Comparison of ENCODE assay signal across 17 cellular contexts in genomic region chr15:31517711-31518110, GRCh38.
DNase-seq lines count a peak whose midpoint lies in the region; ATAC-seq and TF ChIP-seq lines count a peak whose summit lies in the region.
"Had no signal": no experiment of that assay in that cellular context is flagged by ENCODE, and none has a peak within 500 bp of the region (broad histone marks: within the 10 kb centered on the region; RNA-seq: fewer than 3 reads in every experiment).

No MANE protein-coding gene starts in this region.

- H3K4me3 ChIP-seq in right atrium auricular region (no peak overlapping the region), right cardiac atrium (ENCODE audit: low read length) (no peak overlapping the region)
- H3K4me3 ChIP-seq: GM23338 had no signal

- DNase-seq in right atrium auricular region (ENCODE audit: low spot score): peak; percentile 36
- DNase-seq in right cardiac atrium: no peak
- DNase-seq in chondrocyte (ENCODE audit: low spot score): peak; percentile 69
- DNase-seq in osteocyte (ENCODE audit: extremely low spot score, unreplicated experiment): peak; percentile 51
- DNase-seq in natural killer cell treated with Interleukin-12 subunit alpha and Interleukin-12 subunit beta and Interleukin-15 and Interleukin-18, amount 100 ng/mL, for 72 hours (ENCODE audit: low spot score): no peak
- DNase-seq: ACHN; AML-193; Caco-2; CD4-positive, alpha-beta T cell; DMS153; DMS79; GDM1; HCEC 1CT; IMR-90 had no signal

- H3K9me3 ChIP-seq in right atrium auricular region (no peaks in the 10 kb centered on the region), right cardiac atrium (ENCODE audit: control insufficient read depth, low read length) (no peaks in the 10 kb centered on the region)
- H3K9me3 ChIP-seq: Caco-2 had no signal

- intact Hi-C loops in right cardiac atrium (cut with DNase I): no loop called here

- H3K27ac ChIP-seq in right atrium auricular region: no peak overlapping the region
- H3K27ac ChIP-seq in right cardiac atrium (ENCODE audit: low read length): no peak overlapping the region
- H3K27ac ChIP-seq: C4-2B had no signal

- H3K36me3 Mint-ChIP-seq in chondrocyte (ENCODE audit: low read depth): no peaks in the 10 kb centered on the region
- no peaks in the 10 kb centered on the region for H3K36me3 Mint-ChIP-seq in osteocyte (ENCODE audit: unreplicated experiment)
- no peaks in the 10 kb centered on the region for H3K36me3 Mint-ChIP-seq in natural killer cell treated with Interleukin-12 subunit alpha and Interleukin-12 subunit beta and Interleukin-15 and Interleukin-18, amount 100 ng/mL, for 72 hours

- H3K4me1 ChIP-seq in right atrium auricular region: no peaks in the 10 kb centered on the region
- no peaks in the 10 kb centered on the region for H3K4me1 ChIP-seq in right cardiac atrium (ENCODE audit: control insufficient read depth, insufficient read depth, low read length)
- H3K4me1 ChIP-seq: Caco-2 had no signal

- ATAC-seq in right cardiac atrium: no peak
- no peak for ATAC-seq in natural killer cell treated with Interleukin-12 subunit alpha and Interleukin-12 subunit beta and Interleukin-15 and Interleukin-18, amount 100 ng/mL, for 72 hours
- ATAC-seq in HG02610 (IDR thresholded peaks at IDR 0.05; ENCODE audit: unreplicated experiment): no peak
- ATAC-seq: GM23338 had no signal

- TF ChIP-seq CTCF in right atrium auricular region (IDR thresholded peaks at IDR 0.05) (no peak), chondrocyte (IDR thresholded peaks at IDR 0.05) (no peak), osteocyte (IDR thresholded peaks at IDR 0.05) (no peak)

- no peaks in the 10 kb centered on the region for H3K36me3 ChIP-seq in right atrium auricular region

- no peaks in the 10 kb centered on the region for H3K27me3 ChIP-seq in right atrium auricular region
- H3K27me3 ChIP-seq in right cardiac atrium (ENCODE audit: control insufficient read depth, insufficient read depth): no peaks in the 10 kb centered on the region

- H3K27ac Mint-ChIP-seq in chondrocyte (ENCODE audit: unreplicated experiment) (no peak overlapping the region), osteocyte (ENCODE audit: unreplicated experiment) (no peak overlapping the region)
- no peak overlapping the region for H3K27ac Mint-ChIP-seq in natural killer cell treated with Interleukin-12 subunit alpha and Interleukin-12 subunit beta and Interleukin-15 and Interleukin-18, amount 100 ng/mL, for 72 hours
- H3K27ac Mint-ChIP-seq: CD4-positive, alpha-beta T cell; GM23338 had no signal

- 80% methylated on average over 5 of the region's 5 CpGs for WGBS in right cardiac atrium

- H3K4me1 Mint-ChIP-seq in chondrocyte (ENCODE audit: low read depth) (no peaks in the 10 kb centered on the region), osteocyte (ENCODE audit: unreplicated experiment) (no peaks in the 10 kb centered on the region)
- peaks cover 0 to 5% of the 10 kb centered on the region in 2 donors for H3K4me1 Mint-ChIP-seq in natural killer cell treated with Interleukin-12 subunit alpha and Interleukin-12 subunit beta and Interleukin-15 and Interleukin-18, amount 100 ng/mL, for 72 hours (ENCODE audit: low read depth in 2 of 2)

- H3K9me3 Mint-ChIP-seq in chondrocyte (ENCODE audit: low read depth) (peaks cover 8% of the 10 kb centered on the region), osteocyte (ENCODE audit: unreplicated experiment) (no peaks in the 10 kb centered on the region)
- peaks cover 4% of the 10 kb centered on the region for H3K9me3 Mint-ChIP-seq in natural killer cell treated with Interleukin-12 subunit alpha and Interleukin-12 subunit beta and Interleukin-15 and Interleukin-18, amount 100 ng/mL, for 72 hours
- H3K9me3 Mint-ChIP-seq: CD4-positive, alpha-beta T cell; GM23338 had no signal

- H3K4me3 Mint-ChIP-seq in chondrocyte (ENCODE audit: unreplicated experiment) (no peak overlapping the region), osteocyte (ENCODE audit: unreplicated experiment) (no peak overlapping the region)
- no peak overlapping the region for H3K4me3 Mint-ChIP-seq in natural killer cell treated with Interleukin-12 subunit alpha and Interleukin-12 subunit beta and Interleukin-15 and Interleukin-18, amount 100 ng/mL, for 72 hours
- H3K4me3 Mint-ChIP-seq: CD4-positive, alpha-beta T cell; GM23338 had no signal

- peaks cover 3% of the 10 kb centered on the region for H3K27me3 Mint-ChIP-seq in chondrocyte (ENCODE audit: low read depth)
- H3K27me3 Mint-ChIP-seq in osteocyte (ENCODE audit: unreplicated experiment): peaks cover 19% of the 10 kb centered on the region
- peaks cover 4 to 20% of the 10 kb centered on the region in 2 donors for H3K27me3 Mint-ChIP-seq in natural killer cell treated with Interleukin-12 subunit alpha and Interleukin-12 subunit beta and Interleukin-15 and Interleukin-18, amount 100 ng/mL, for 72 hours

Comparison
In these comparisons a context has a peak if more than half of its experiments do, and no peak if none do; other contexts are left out.
1. DNase-seq: peak in right atrium auricular region (single experiment), chondrocyte (single experiment) and osteocyte (single experiment); none in right cardiac atrium (0 of 3) and natural killer cell treated with Interleukin-12 subunit alpha and Interleukin-12 subunit beta and Interleukin-15 and Interleukin-18, amount 100 ng/mL, for 72 hours (single experiment).